1 cellular context compared by ENCODE assay signal in the genomic region with DNA sequence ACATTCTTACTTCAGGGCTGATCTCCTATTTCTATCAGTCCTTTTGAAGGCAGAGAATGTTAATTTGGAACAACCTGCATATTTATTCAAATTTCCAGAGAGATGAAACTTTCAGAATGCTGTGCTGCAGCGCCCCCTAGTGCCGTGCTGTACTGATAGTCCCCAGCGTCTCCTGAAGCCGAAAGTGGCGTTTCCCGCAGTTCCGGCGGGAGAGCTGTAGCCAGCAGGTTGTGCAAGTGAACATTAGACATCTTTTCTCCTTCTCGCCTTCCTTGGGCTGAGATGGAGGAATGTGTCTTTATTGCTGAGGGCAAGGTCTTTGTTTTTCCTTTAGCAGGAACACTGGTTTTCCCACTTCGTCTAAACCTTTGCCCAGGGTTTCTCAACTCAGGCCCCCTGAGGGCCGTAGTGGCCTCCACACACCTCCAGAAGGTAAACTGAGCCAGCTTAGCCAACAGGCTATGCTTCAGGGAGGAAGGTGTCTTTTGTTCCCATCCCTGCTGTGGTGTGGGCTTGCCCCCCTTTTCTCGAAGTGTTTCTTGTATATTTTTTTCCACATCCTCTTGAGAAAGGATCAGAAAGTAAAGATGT.
TF ChIP-seq lines count a peak whose summit lies in the region.

No MANE protein-coding gene starts in this region.

TF ChIP-seq in K562, 482 proteins besides CTCF, POLR2A, EP300 and RAD21 (continued from another document and continues in another):
- no peak for TF ChIP-seq NONO (IDR thresholded peaks at IDR 0.05; ENCODE audit: low read depth in 2 of 2, low read length in 1 of 2)
- TF ChIP-seq ASH1L (IDR thresholded peaks at IDR 0.05; ENCODE audit: borderline replicate concordance, low read depth, partially characterized antibody), result no peak
- TF ChIP-seq MLX (CRISPR knock-in tag; conservative IDR thresholded peaks at IDR 0.05), result no peak
- TF ChIP-seq ZNF655 (CRISPR knock-in tag; IDR thresholded peaks at IDR 0.05), result no peak
- TF ChIP-seq NFRKB (IDR thresholded peaks at IDR 0.05; ENCODE audit: low read depth), result no peak
- peak; percentile 60 for TF ChIP-seq SP1 (CRISPR knock-in tag; IDR thresholded peaks at IDR 0.05)
- TF ChIP-seq, protein P1, sequence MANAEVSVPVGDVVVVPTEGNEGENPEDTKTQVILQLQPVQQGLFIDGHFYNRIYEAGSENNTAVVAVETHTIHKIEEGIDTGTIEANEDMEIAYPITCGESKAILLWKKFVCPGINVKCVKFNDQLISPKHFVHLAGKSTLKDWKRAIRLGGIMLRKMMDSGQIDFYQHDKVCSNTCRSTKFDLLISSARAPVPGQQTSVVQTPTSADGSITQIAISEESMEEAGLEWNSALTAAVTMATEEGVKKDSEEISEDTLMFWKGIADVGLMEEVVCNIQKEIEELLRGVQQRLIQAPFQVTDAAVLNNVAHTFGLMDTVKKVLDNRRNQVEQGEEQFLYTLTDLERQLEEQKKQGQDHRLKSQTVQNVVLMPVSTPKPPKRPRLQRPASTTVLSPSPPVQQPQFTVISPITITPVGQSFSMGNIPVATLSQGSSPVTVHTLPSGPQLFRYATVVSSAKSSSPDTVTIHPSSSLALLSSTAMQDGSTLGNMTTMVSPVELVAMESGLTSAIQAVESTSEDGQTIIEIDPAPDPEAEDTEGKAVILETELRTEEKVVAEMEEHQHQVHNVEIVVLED (CRISPR knock-in tag; IDR thresholded peaks at IDR 0.05), result 0 out of 2 replicates have a peak, but pooled peaks have one; percentile 7
- no peak for TF ChIP-seq HMG20B (CRISPR knock-in tag; IDR thresholded peaks at IDR 0.05)
- TF ChIP-seq CREBBP (IDR thresholded peaks at IDR 0.05; ENCODE audit: low read depth, low read length), result no peak
- TF ChIP-seq RREB1 (CRISPR knock-in tag; IDR thresholded peaks at IDR 0.05), result no peak
- TF ChIP-seq, protein P2, sequence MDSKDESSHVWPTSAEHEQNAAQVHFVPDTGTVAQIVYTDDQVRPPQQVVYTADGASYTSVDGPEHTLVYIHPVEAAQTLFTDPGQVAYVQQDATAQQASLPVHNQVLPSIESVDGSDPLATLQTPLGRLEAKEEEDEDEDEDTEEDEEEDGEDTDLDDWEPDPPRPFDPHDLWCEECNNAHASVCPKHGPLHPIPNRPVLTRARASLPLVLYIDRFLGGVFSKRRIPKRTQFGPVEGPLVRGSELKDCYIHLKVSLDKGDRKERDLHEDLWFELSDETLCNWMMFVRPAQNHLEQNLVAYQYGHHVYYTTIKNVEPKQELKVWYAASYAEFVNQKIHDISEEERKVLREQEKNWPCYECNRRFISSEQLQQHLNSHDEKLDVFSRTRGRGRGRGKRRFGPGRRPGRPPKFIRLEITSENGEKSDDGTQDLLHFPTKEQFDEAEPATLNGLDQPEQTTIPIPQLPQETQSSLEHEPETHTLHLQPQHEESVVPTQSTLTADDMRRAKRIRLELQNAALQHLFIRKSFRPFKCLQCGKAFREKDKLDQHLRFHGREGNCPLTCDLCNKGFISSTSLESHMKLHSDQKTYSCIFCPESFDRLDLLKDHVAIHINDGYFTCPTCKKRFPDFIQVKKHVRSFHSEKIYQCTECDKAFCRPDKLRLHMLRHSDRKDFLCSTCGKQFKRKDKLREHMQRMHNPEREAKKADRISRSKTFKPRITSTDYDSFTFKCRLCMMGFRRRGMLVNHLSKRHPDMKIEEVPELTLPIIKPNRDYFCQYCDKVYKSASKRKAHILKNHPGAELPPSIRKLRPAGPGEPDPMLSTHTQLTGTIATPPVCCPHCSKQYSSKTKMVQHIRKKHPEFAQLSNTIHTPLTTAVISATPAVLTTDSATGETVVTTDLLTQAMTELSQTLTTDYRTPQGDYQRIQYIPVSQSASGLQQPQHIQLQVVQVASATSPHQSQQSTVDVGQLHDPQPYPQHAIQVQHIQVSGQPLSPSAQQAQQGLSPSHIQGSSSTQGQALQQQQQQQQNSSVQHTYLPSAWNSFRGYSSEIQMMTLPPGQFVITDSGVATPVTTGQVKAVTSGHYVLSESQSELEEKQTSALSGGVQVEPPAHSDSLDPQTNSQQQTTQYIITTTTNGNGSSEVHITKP (IDR thresholded peaks at IDR 0.05; ENCODE audit: partially characterized antibody), result no peak
- TF ChIP-seq ATF1 (CRISPR knock-in tag; IDR thresholded peaks at IDR 0.05), result no peak
- no peak for TF ChIP-seq ATF1 (tag; IDR thresholded peaks at IDR 0.05)
- no peak for TF ChIP-seq TFAM (CRISPR knock-in tag; conservative IDR thresholded peaks at IDR 0.05)
- 0 out of 2 replicates have a peak, but pooled peaks have one; percentile 28 for TF ChIP-seq ESRRA (IDR thresholded peaks at IDR 0.05; ENCODE audit: borderline replicate concordance, low read depth)
- TF ChIP-seq, protein P3, sequence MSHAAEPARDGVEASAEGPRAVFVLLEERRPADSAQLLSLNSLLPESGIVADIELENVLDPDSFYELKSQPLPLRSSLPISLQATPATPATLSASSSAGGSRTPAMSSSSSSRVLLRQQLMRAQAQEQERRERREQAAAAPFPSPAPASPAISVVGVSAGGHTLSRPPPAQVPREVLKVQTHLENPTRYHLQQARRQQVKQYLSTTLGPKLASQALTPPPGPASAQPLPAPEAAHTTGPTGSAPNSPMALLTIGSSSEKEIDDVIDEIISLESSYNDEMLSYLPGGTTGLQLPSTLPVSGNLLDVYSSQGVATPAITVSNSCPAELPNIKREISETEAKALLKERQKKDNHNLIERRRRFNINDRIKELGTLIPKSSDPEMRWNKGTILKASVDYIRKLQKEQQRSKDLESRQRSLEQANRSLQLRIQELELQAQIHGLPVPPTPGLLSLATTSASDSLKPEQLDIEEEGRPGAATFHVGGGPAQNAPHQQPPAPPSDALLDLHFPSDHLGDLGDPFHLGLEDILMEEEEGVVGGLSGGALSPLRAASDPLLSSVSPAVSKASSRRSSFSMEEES (CRISPR knock-in tag; IDR thresholded peaks at IDR 0.05), result no peak
- TF ChIP-seq, protein P4, sequence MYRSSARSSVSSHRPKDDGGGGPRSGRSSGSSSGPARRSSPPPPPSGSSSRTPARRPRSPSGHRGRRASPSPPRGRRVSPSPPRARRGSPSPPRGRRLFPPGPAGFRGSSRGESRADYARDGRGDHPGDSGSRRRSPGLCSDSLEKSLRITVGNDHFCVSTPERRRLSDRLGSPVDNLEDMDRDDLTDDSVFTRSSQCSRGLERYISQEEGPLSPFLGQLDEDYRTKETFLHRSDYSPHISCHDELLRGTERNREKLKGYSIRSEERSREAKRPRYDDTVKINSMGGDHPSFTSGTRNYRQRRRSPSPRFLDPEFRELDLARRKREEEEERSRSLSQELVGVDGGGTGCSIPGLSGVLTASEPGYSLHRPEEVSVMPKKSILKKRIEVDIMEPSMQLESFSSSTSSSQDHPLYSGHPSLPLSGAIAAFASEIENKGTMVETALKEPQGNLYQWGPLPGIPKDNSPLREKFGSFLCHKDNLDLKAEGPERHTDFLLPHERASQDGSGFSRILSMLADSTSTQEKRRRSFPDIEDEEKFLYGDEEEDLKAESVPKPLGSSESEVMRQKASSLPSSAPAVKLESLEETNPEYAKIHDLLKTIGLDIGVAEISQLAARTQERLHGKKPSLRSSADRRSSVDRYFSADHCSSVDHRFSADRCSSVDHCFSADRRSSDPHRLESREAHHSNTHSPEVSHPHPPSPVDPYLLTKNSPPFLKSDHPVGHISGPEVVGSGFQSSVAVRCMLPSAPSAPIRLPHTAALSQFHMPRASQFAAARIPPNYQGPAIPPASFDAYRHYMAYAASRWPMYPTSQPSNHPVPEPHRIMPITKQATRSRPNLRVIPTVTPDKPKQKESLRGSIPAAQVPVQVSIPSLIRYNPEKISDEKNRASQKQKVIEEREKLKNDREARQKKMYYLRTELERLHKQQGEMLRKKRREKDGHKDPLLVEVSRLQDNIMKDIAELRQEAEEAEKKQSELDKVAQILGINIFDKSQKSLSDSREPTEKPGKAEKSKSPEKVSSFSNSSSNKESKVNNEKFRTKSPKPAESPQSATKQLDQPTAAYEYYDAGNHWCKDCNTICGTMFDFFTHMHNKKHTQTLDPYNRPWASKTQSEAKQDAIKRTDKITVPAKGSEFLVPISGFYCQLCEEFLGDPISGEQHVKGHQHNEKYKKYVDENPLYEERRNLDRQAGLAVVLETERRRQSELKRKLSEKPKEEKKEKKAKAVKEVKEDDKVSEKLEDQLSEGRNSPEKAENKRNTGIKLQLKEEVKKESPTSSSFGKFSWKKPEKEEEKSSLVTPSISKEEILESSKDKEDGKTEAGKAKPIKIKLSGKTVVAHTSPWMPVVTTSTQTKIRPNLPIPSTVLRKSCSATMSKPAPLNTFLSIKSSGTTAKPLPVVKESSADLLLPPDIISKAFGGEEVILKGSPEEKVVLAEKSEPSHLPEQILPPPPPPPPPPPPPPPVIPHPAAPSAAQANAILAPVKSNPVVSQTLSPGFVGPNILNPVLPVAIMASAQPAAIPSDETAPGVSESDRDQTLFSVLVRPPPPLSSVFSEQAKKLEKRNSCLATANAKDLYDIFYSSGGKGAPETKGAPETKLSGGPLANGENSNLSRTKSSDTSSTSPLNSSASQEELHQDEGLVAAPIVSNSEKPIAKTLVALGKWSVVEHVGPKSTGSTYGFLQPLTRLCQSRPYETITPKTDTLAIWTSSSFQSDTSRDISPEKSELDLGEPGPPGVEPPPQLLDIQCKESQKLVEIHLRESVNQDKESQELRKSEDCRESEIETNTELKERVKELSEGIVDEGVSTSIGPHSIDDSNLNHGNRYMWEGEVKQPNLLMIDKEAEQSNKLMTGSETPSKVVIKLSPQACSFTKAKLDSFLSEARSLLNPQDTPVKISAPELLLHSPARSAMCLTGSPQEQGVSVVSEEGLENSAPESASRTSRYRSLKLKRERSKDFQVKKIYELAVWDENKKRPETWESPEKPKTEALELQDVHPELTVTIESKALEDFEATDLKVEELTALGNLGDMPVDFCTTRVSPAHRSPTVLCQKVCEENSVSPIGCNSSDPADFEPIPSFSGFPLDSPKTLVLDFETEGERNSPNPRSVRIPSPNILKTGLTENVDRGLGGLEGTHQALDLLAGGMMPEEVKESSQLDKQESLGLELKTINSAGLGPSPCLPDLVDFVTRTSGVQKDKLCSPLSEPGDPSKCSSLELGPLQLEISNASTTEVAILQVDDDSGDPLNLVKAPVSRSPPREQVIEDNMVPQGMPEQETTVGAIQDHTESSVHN (IDR thresholded peaks at IDR 0.05; ENCODE audit: borderline replicate concordance in 1 of 2, low read depth in 1 of 2), result no peak
- no peak for TF ChIP-seq KLF10 (CRISPR knock-in tag; IDR thresholded peaks at IDR 0.05)
- no peak for TF ChIP-seq RBM39 (optimal IDR thresholded peaks at IDR 0.05; ENCODE audit: low read depth, low read length)
